Comparison of ENCODE assay signal across 8 cellular contexts in genomic region chr3:139388077-139388476, GRCh38. TPM values are rescaled to one million over a fixed set of nuclear protein-coding genes. Genes with fewer than 3 reads are reported as not detected.
DNase-seq lines count a peak whose midpoint lies in the region; ATAC-seq lines count a peak whose summit lies in the region.

No MANE protein-coding gene starts in this region.

- no peaks in the 10 kb centered on the region for H3K27me3 ChIP-seq in right cardiac atrium (ENCODE audit: control insufficient read depth, insufficient read depth)
- H3K27me3 ChIP-seq in adipocyte (replicated peaks; ENCODE audit: control insufficient read depth, insufficient read depth, low read length): no peaks in the 10 kb centered on the region
- no peaks in the 10 kb centered on the region for H3K27me3 ChIP-seq in mesenchymal stem cell (ENCODE audit: control insufficient read depth in 1 of 2, insufficient read depth in 1 of 2, low read length in 2 of 2)

- DNase-seq in right cardiac atrium (no peak), left ventricle myocardium superior (no peak), adipocyte (ENCODE audit: low read depth) (no peak), mesenchymal stem cell (no peak), pons (ENCODE audit: low spot score) (no peak), NCI-H774 (lab: John Stamatoyannopoulos, UW) (no peak)
- DNase-seq in effector CD4-positive, alpha-beta T cell: no peak

- no peak overlapping the region for H2BK15ac ChIP-seq in mesenchymal stem cell (ENCODE audit: low read depth, poor library complexity, severe bottlenecking)

- no peaks in the 10 kb centered on the region for H3K9me3 ChIP-seq in right cardiac atrium (ENCODE audit: control insufficient read depth, low read length)
- H3K9me3 ChIP-seq in adipocyte (ENCODE audit: control insufficient read depth, low read length): no peaks in the 10 kb centered on the region
- H3K9me3 ChIP-seq in mesenchymal stem cell (ENCODE audit: control insufficient read depth, low read length): no peaks in the 10 kb centered on the region

- no peak overlapping the region for H3K14ac ChIP-seq in mesenchymal stem cell (ENCODE audit: low read length in 2 of 2)

- no peak for ATAC-seq in right cardiac atrium
- no peak for ATAC-seq in left ventricle myocardium superior
- no peak for ATAC-seq in GM21360 (IDR thresholded peaks at IDR 0.05; ENCODE audit: unreplicated experiment)

- H3K23ac ChIP-seq in mesenchymal stem cell (ENCODE audit: low read length in 2 of 2): no peak overlapping the region

- H4K91ac ChIP-seq in mesenchymal stem cell (ENCODE audit: low read length): no peak overlapping the region

- H3K27ac ChIP-seq in right cardiac atrium (ENCODE audit: low read length): no peak overlapping the region
- H3K27ac ChIP-seq in mesenchymal stem cell (ENCODE audit: low read length, poor library complexity, severe bottlenecking): no peak overlapping the region

- no peak overlapping the region for H4K8ac ChIP-seq in mesenchymal stem cell (ENCODE audit: low read length)

- 76% methylated on average over 10 of the region's 10 CpGs for WGBS in right cardiac atrium
- WGBS in mesenchymal stem cell: 68% methylated on average over 4 of the region's 10 CpGs

- H3K4me2 ChIP-seq in mesenchymal stem cell (ENCODE audit: low read length, poor library complexity, severe bottlenecking): peak overlapping the region; percentile 66

- H2AK5ac ChIP-seq in mesenchymal stem cell (ENCODE audit: low read length, severe bottlenecking): no peak overlapping the region

- H3K36me3 ChIP-seq in adipocyte (ENCODE audit: control insufficient read depth, insufficient read depth, low read length, severe bottlenecking) (peaks cover 4% of the 10 kb centered on the region), mesenchymal stem cell (ENCODE audit: control insufficient read depth in 1 of 2, insufficient read depth in 2 of 2, low read depth in 1 of 2, low read length in 2 of 2) (peaks cover 0 to 14% of the 10 kb centered on the region in 2 experiments)

- H3K9ac ChIP-seq in adipocyte (ENCODE audit: low read length): peak overlapping the region; percentile 96
- H3K9ac ChIP-seq in mesenchymal stem cell (ENCODE audit: low read length): peak overlapping the region; percentile 100

- H2AFZ ChIP-seq in mesenchymal stem cell (ENCODE audit: low read depth, low read length): no peak overlapping the region

- H3K79me1 ChIP-seq in mesenchymal stem cell (replicated peaks; ENCODE audit: low read length, poor library complexity, severe bottlenecking): peaks cover 9% of the 10 kb centered on the region

- peaks cover 10% of the 10 kb centered on the region for H3K4me1 ChIP-seq in right cardiac atrium (ENCODE audit: control insufficient read depth, insufficient read depth, low read length)
- H3K4me1 ChIP-seq in adipocyte (ENCODE audit: control insufficient read depth, insufficient read depth, low read length): peaks cover 41% of the 10 kb centered on the region
- H3K4me1 ChIP-seq in mesenchymal stem cell (ENCODE audit: control insufficient read depth, insufficient read depth, low read depth, low read length): peaks cover 9% of the 10 kb centered on the region

- no peak overlapping the region for H2BK5ac ChIP-seq in mesenchymal stem cell (ENCODE audit: low read depth, low read length, poor library complexity, severe bottlenecking)

- no peak overlapping the region for H2BK120ac ChIP-seq in mesenchymal stem cell (ENCODE audit: low read depth, low read length)

- H2BK12ac ChIP-seq in mesenchymal stem cell (ENCODE audit: low read length in 2 of 2): no peak overlapping the region

- intact Hi-C loops in right cardiac atrium (cut with DNase I): no loop called here
- intact Hi-C loops in left ventricle myocardium superior (cut with micrococcal nuclease): no loop called here

- no peak overlapping the region for H3K18ac ChIP-seq in mesenchymal stem cell (ENCODE audit: low read depth in 1 of 2, low read length in 2 of 2)

- peak overlapping the region; percentile 94 for H3K4me3 ChIP-seq in right cardiac atrium (ENCODE audit: low read length)
- H3K4me3 ChIP-seq in adipocyte (ENCODE audit: low read length): peak overlapping the region; percentile 88
- H3K4me3 ChIP-seq in mesenchymal stem cell (ENCODE audit: insufficient read depth in 1 of 2, low read depth in 1 of 2, low read length in 2 of 2): peak overlapping the region; percentile 42 to 99

- H3K4ac ChIP-seq in mesenchymal stem cell (ENCODE audit: low read depth in 1 of 2, low read length in 2 of 2): no peak overlapping the region

RNA-seq across cellular contexts. Expression of gene COPB2, which starts 1.4 kb away (rescaled TPM):
- total RNA-seq in right cardiac atrium (10 to 100 TPM; 75.6 to 98.0 (median 95.3) TPM), left ventricle myocardium superior (69.2 TPM)
- 41.0 TPM for polyA plus RNA-seq in right cardiac atrium
- polyA plus RNA-seq in mesenchymal stem cell (2013, experiment 1 of 2): 123 TPM
- polyA plus RNA-seq in mesenchymal stem cell (2013, experiment 2 of 2): 124 TPM

RNA-seq across cellular contexts. Expression of gene MRPS22, which starts 44.3 kb away (rescaled TPM):
- total RNA-seq in right cardiac atrium: 10 to 100 TPM; 51.8 to 68.4 (median 56.4) TPM
- polyA plus RNA-seq in right cardiac atrium: 91.5 TPM
- total RNA-seq in left ventricle myocardium superior: 87.3 TPM
- polyA plus RNA-seq in mesenchymal stem cell (2013, experiment 1 of 2): 47.0 TPM
- polyA plus RNA-seq in mesenchymal stem cell (2013, experiment 2 of 2): 48.0 TPM
